In genomic region chr19:469833-470232, GRCh38 we compare ENCODE assay signal across 26 cellular contexts.
"Had no signal": no experiment of that assay in that cellular context is flagged by ENCODE, and none has a peak within 500 bp of the region (broad histone marks: within the 10 kb centered on the region; RNA-seq: fewer than 3 reads in every experiment).

No MANE protein-coding gene starts in this region.

- H3K4me3 ChIP-seq: coronary artery, dorsolateral prefrontal cortex, esophagus muscularis mucosa, gastrocnemius medialis had no signal

- DNase-seq: activated B cell treated with CpG ODN at 0.5 μM for 24 hours; activated CD4-positive, alpha-beta T cell treated with anti-CD3 and anti-CD28 coated beads for 48 hours; activated CD4-positive, alpha-beta T cell treated with anti-CD3 and anti-CD28 coated beads, Interleukin-2, amount 50 U/mL, for 1 hour; activated CD4-positive, alpha-beta T cell treated with anti-CD3 and anti-CD28 coated beads, Interleukin-2, amount 50 U/mL, for 48 hours; activated CD8-positive, alpha-beta memory T cell treated with anti-CD3 and anti-CD28 coated beads for 24 hours; activated CD8-positive, alpha-beta T cell treated with anti-CD3 and anti-CD28 coated beads for 36 hours; activated effector memory CD4-positive, alpha-beta T cell treated with anti-CD3 and anti-CD28 coated beads, Interleukin-2, amount 50 U/mL, for 16 hours; activated naive CD4-positive, alpha-beta T cell treated with anti-CD3 and anti-CD28 coated beads for 36 hours; activated naive CD8-positive, alpha-beta T cell treated with anti-CD3 and anti-CD28 coated beads for 36 hours; activated naive CD8-positive, alpha-beta T cell treated with anti-CD3 and anti-CD28 coated beads, Interleukin-2, amount 50 U/mL, for 24 hours; activated T-cell treated with anti-CD3 and anti-CD28 coated beads, Interleukin-2, amount 50 U/mL, for 1 hour; activated T-cell treated with anti-CD3 and anti-CD28 coated beads, Interleukin-2, amount 50 U/mL, for 48 hours; anterior cingulate cortex; brain microvascular endothelial cell; dorsolateral prefrontal cortex; effector memory CD8-positive, alpha-beta T cell; erythroblast; foreskin keratinocyte; gastrocnemius medialis; T-helper 1 cell; T-helper 17 cell; T1000; WERI-Rb-1 had no signal

- ATAC-seq: activated CD4-positive, CD25-positive, alpha-beta regulatory T cell treated with anti-CD3 and anti-CD28 coated beads, Interleukin-2, amount 50 U/mL, for 24 hours; activated CD8-positive, alpha-beta T cell treated with anti-CD3 and anti-CD28 coated beads for 36 hours; activated naive CD8-positive, alpha-beta T cell treated with anti-CD3 and anti-CD28 coated beads, Interleukin-2, amount 50 U/mL, for 24 hours; effector memory CD8-positive, alpha-beta T cell; foreskin keratinocyte; gastrocnemius medialis; T-helper 17 cell had no signal

- H3K36me3 ChIP-seq: brain microvascular endothelial cell, esophagus muscularis mucosa, gastrocnemius medialis, WERI-Rb-1 had no signal

- H3K4me1 ChIP-seq: foreskin keratinocyte, gastrocnemius medialis had no signal

- H3K27me3 ChIP-seq: brain microvascular endothelial cell, dorsolateral prefrontal cortex, esophagus muscularis mucosa, foreskin keratinocyte, gastrocnemius medialis had no signal

- H3K27ac ChIP-seq: brain microvascular endothelial cell, coronary artery, dorsolateral prefrontal cortex, esophagus muscularis mucosa, foreskin keratinocyte, gastrocnemius medialis, WERI-Rb-1 had no signal

- H3K9me3 ChIP-seq: esophagus muscularis mucosa, gastrocnemius medialis had no signal
